Comparison of ENCODE assay signal across 10 cellular contexts in genomic region chr1:19442150-19443096, GRCh38. TPM values are rescaled to one million over a fixed set of nuclear protein-coding genes. Genes with fewer than 3 reads are reported as not detected.
DNase-seq lines count a peak whose midpoint lies in the region; ATAC-seq and TF ChIP-seq lines count a peak whose summit lies in the region.
"Had no signal": no experiment of that assay in that cellular context is flagged by ENCODE, and none has a peak within 500 bp of the region (broad histone marks: within the 10 kb centered on the region; RNA-seq: fewer than 3 reads in every experiment).

No MANE protein-coding gene starts in this region.

- BruUV-seq in Calu3 (replicated peaks; lab: Mats Ljungman, UMichigan): no TSS peak

- no peak overlapping the region for H3K4me2 ChIP-seq in hepatocyte
- H3K4me2 ChIP-seq in skeletal muscle satellite cell (ENCODE audit: low read length): peak overlapping the region; percentile 51

- peaks cover 83% of the 10 kb centered on the region for H3K4me1 Mint-ChIP-seq in activated CD8-positive, alpha-beta T cell treated with anti-CD3 and anti-CD28 coated beads for 36 hours (ENCODE audit: low read depth)
- H3K4me1 Mint-ChIP-seq in Calu3 (ENCODE audit: low read depth, unreplicated experiment): peaks cover 41% of the 10 kb centered on the region

- H3K27ac Mint-ChIP-seq in activated CD8-positive, alpha-beta T cell treated with anti-CD3 and anti-CD28 coated beads for 36 hours: peak overlapping the region; percentile 75
- no peak overlapping the region for H3K27ac Mint-ChIP-seq in Calu3 (ENCODE audit: unreplicated experiment)

- H3K4me1 ChIP-seq in hepatocyte (ENCODE audit: insufficient read depth) (peaks cover 52% of the 10 kb centered on the region), skeletal muscle satellite cell (ENCODE audit: control insufficient read depth, insufficient read depth, low read length) (peaks cover 84% of the 10 kb centered on the region)

- H3K79me2 ChIP-seq in hepatocyte: peaks cover 90% of the 10 kb centered on the region

- H3K4me3 Mint-ChIP-seq in activated CD8-positive, alpha-beta T cell treated with anti-CD3 and anti-CD28 coated beads for 36 hours: no peak overlapping the region
- H3K4me3 Mint-ChIP-seq in Calu3 (ENCODE audit: low read depth, unreplicated experiment): no peak overlapping the region

- H3K9me3 ChIP-seq in hepatocyte (ENCODE audit: low read depth): no peaks in the 10 kb centered on the region
- no peaks in the 10 kb centered on the region for H3K9me3 ChIP-seq in skeletal muscle satellite cell (replicated peaks; ENCODE audit: low read length)
- H3K9me3 ChIP-seq: SJSA1 had no signal

- 71% methylated on average over 22 of the region's 22 CpGs for WGBS in hepatocyte (ENCODE audit: low lambda C conversion rate, missing lambda C conversion rate)

- H3K27me3 ChIP-seq in hepatocyte (no peaks in the 10 kb centered on the region), skeletal muscle satellite cell (ENCODE audit: control insufficient read depth, insufficient read depth, low read length) (no peaks in the 10 kb centered on the region)
- H3K27me3 ChIP-seq: SJSA1 had no signal

- CTCF ChIA-PET in activated CD8-positive, alpha-beta T cell treated with anti-CD3 and anti-CD28 coated beads for 36 hours (lab: Charles Lee): interaction anchor here (0.8 to 2.4 kb wide), 3 partner anchors 45 to 139 kb away, joined by 3 to 12 read pairs (median 3); no protein-coding TSS in a partner anchor
- CTCF ChIA-PET in Calu3 (lab: Charles Lee): interaction anchor here (1.0 kb wide), 1 partner anchor 29 kb away, joined by 3 read pairs; no protein-coding TSS in a partner anchor

- H3K36me3 ChIP-seq in hepatocyte (replicated peaks; ENCODE audit: insufficient read depth, low read depth): no peaks in the 10 kb centered on the region
- H3K36me3 ChIP-seq in skeletal muscle satellite cell (ENCODE audit: insufficient read depth, low read length): peaks cover 7% of the 10 kb centered on the region

- no peaks in the 10 kb centered on the region for H3K9me3 Mint-ChIP-seq in activated CD8-positive, alpha-beta T cell treated with anti-CD3 and anti-CD28 coated beads for 36 hours
- H3K9me3 Mint-ChIP-seq in Calu3 (ENCODE audit: low read depth, unreplicated experiment): no peaks in the 10 kb centered on the region

- H2AFZ ChIP-seq in hepatocyte: no peak overlapping the region

- H3K27me3 Mint-ChIP-seq in activated CD8-positive, alpha-beta T cell treated with anti-CD3 and anti-CD28 coated beads for 36 hours: no peaks in the 10 kb centered on the region
- H3K27me3 Mint-ChIP-seq in Calu3 (ENCODE audit: unreplicated experiment): no peaks in the 10 kb centered on the region

- no peaks in the 10 kb centered on the region for H3K9me2 ChIP-seq in hepatocyte (replicated peaks; ENCODE audit: insufficient read depth)

- intact Hi-C loops in activated CD8-positive, alpha-beta T cell treated with anti-CD3 and anti-CD28 coated beads for 36 hours (cut with micrococcal nuclease): loop anchor here (5.0 kb wide), 1 partner anchor 35 kb away; no protein-coding TSS in a partner anchor
- intact Hi-C loops in Calu3 (cut with micrococcal nuclease; ENCODE audit: unreplicated experiment): no loop called here

- H3K27ac ChIP-seq in hepatocyte: peak overlapping the region; percentile 57
- H3K27ac ChIP-seq: 22Rv1, SJSA1 had no signal

- peak overlapping the region; percentile 2 for H3K9ac ChIP-seq in skeletal muscle satellite cell (ENCODE audit: low read depth, low read length)

- peaks cover 10% of the 10 kb centered on the region for H3K36me3 Mint-ChIP-seq in activated CD8-positive, alpha-beta T cell treated with anti-CD3 and anti-CD28 coated beads for 36 hours (ENCODE audit: low read depth)
- H3K36me3 Mint-ChIP-seq in Calu3 (ENCODE audit: insufficient read depth, unreplicated experiment): peaks cover 10% of the 10 kb centered on the region

- no peak for ATAC-seq in activated CD8-positive, alpha-beta T cell treated with anti-CD3 and anti-CD28 coated beads for 36 hours
- ATAC-seq in GM19467 (IDR thresholded peaks at IDR 0.05; ENCODE audit: unreplicated experiment): no peak

- peak in 2 of 3 experiments; percentile 7 to 13 for DNase-seq in NCI-H1417 (lab: John Stamatoyannopoulos, UW)
- no peak for DNase-seq in NCI-H1417 treated with DMSO at 0.1 percent for 48 hours (lab: John Stamatoyannopoulos, UW)
- DNase-seq in activated CD8-positive, alpha-beta T cell treated with anti-CD3 and anti-CD28 coated beads for 36 hours: no peak
- DNase-seq in hepatocyte (ENCODE audit: low spot score): no peak
- no peak for DNase-seq in Calu3
- DNase-seq in NCI-H345 (lab: John Stamatoyannopoulos, UW): no peak

- POLR2A ChIA-PET in activated CD8-positive, alpha-beta T cell treated with anti-CD3 and anti-CD28 coated beads for 36 hours (lab: Charles Lee): interaction anchor here (0.7 to 1.1 kb wide), 5 partner anchors 9 to 51 kb away, joined by 3 to 4 read pairs (median 3); no protein-coding TSS in a partner anchor

- TF ChIP-seq CTCF in activated CD8-positive, alpha-beta T cell treated with anti-CD3 and anti-CD28 coated beads for 36 hours (IDR thresholded peaks at IDR 0.05): no peak
- no peak for TF ChIP-seq CTCF in hepatocyte (IDR thresholded peaks at IDR 0.05; ENCODE audit: poor library complexity)
- TF ChIP-seq CTCF in Calu3 (IDR thresholded peaks at IDR 0.05; ENCODE audit: unreplicated experiment): no peak

- peaks cover 35% of the 10 kb centered on the region for H4K20me1 ChIP-seq in hepatocyte (ENCODE audit: insufficient read depth, poor library complexity, severe bottlenecking)

- H3K4me3 ChIP-seq in hepatocyte (no peak overlapping the region), skeletal muscle satellite cell (ENCODE audit: low read length) (no peak overlapping the region)
- H3K4me3 ChIP-seq: SJSA1 had no signal

RNA-seq across cellular contexts. Expression of gene CAPZB, which starts 42.9 kb away (rescaled TPM):
- total RNA-seq in activated CD8-positive, alpha-beta T cell treated with anti-CD3 and anti-CD28 coated beads for 36 hours: 100 to 1,000 TPM; 335 to 340 TPM
- total RNA-seq in hepatocyte (139 and 165 TPM in 2 replicates), Calu3 (2022) (198 and 207 TPM in 2 replicates)
- 260 and 261 TPM in 2 replicates for polyA plus RNA-seq in hepatocyte
- 166 and 196 TPM in 2 replicates for total RNA-seq in skeletal muscle satellite cell (2012; rRNA removed)

Comparison
In these comparisons a context has a peak if more than half of its experiments do, and no peak if none do; other contexts are left out.
1. DNase-seq: peak in NCI-H1417 (2 of 3); none in NCI-H1417 treated with DMSO at 0.1 percent for 48 hours (single experiment), activated CD8-positive, alpha-beta T cell treated with anti-CD3 and anti-CD28 coated beads for 36 hours (single experiment), hepatocyte (single experiment), Calu3 (single experiment) and NCI-H345 (single experiment).